In the genomic region with DNA sequence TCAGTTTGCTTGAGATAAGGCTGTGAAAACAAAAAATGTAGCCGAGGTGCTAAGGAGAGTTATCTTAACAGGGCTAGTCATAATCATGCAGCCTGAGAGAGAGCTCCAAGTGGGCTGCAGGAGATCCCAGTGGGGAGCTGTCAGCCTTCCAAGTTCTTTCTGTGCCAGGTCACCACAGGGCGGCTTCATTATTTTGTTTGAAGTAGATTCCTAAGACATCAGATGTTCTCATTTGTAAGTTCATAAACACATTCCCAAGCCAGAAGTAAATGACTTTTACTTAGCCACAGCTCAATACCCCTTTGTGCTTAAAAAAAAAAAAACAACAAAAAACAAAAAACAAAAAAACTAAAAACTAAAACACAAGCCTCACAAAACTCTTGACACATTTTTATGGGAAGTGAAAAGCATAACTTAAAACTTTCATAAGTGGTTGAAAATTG, we compare ENCODE assay signal across 8 cellular contexts. TPM values are rescaled to one million over a fixed set of nuclear protein-coding genes. Genes with fewer than 3 reads are reported as not detected.
DNase-seq lines count a peak whose midpoint lies in the region; ATAC-seq and TF ChIP-seq lines count a peak whose summit lies in the region.

No MANE protein-coding gene starts in this region.

- peaks cover 10% of the 10 kb centered on the region for H3K4me1 ChIP-seq in mesendoderm (ENCODE audit: control insufficient read depth, low read depth, low read length)
- peaks cover 70% of the 10 kb centered on the region for H3K4me1 ChIP-seq in effector memory CD4-positive, alpha-beta T cell (ENCODE audit: control insufficient read depth, insufficient read depth, low read length, poor library complexity, severe bottlenecking)

- no peak overlapping the region for H3K23ac ChIP-seq in mesendoderm (ENCODE audit: low read length)

- no peak overlapping the region for H2AK5ac ChIP-seq in mesendoderm (ENCODE audit: low read length)

- no peak overlapping the region for H3K18ac ChIP-seq in mesendoderm (ENCODE audit: low read length)

- no peak overlapping the region for H3K4ac ChIP-seq in mesendoderm (ENCODE audit: low read depth, low read length)

- H3K4me1 Mint-ChIP-seq in chondrocyte (ENCODE audit: low read depth) = peaks cover 14% of the 10 kb centered on the region

- H4K5ac ChIP-seq in mesendoderm (ENCODE audit: low read length) = no peak overlapping the region

- H3K27ac ChIP-seq in mesendoderm (ENCODE audit: low read depth, low read length) = no peak overlapping the region
- H3K27ac ChIP-seq in effector memory CD4-positive, alpha-beta T cell (ENCODE audit: insufficient read depth, low read length, poor library complexity, severe bottlenecking) = no peak overlapping the region
- no peak overlapping the region for H3K27ac ChIP-seq in RWPE1

- H3K56ac ChIP-seq in mesendoderm (ENCODE audit: low read length) = no peak overlapping the region

- H3K36me3 Mint-ChIP-seq in chondrocyte (ENCODE audit: low read depth) = no peaks in the 10 kb centered on the region

- no peak overlapping the region for H3K4me2 ChIP-seq in mesendoderm (ENCODE audit: low read length)

- DNase-seq in AG10803 (ENCODE audit: low read depth) (peak; percentile 40), HUDEP-2 (lab: John Stamatoyannopoulos, UW; ENCODE audit: unreplicated experiment in 76 of 76) (peak in 54 of 76 experiments; percentile 6 to 69 (median 36)), chondrocyte (ENCODE audit: low spot score) (no peak), mesendoderm (peak; percentile 83), RWPE1 (ENCODE audit: low spot score) (no peak)
- no peak for DNase-seq in activated CD8-positive, alpha-beta memory T cell treated with anti-CD3 and anti-CD28 coated beads, Interleukin-2, amount 50 U/mL, for 4 hours
- DNase-seq in effector memory CD4-positive, alpha-beta T cell = no peak

- no peak overlapping the region for H3K4me3 Mint-ChIP-seq in chondrocyte (ENCODE audit: unreplicated experiment)

- no peak overlapping the region for H3K4me3 ChIP-seq in AG10803 (ENCODE audit: low read length)
- no peak overlapping the region for H3K4me3 ChIP-seq in mesendoderm (ENCODE audit: low read length)
- no peak overlapping the region for H3K4me3 ChIP-seq in effector memory CD4-positive, alpha-beta T cell (ENCODE audit: insufficient read depth, low read depth, low read length, poor library complexity, severe bottlenecking)

- POLR2A ChIA-PET in RWPE1 (lab: Yijun Ruan, JAX; ENCODE audit: low non-redundant PET) = no interaction called here

- H2BK5ac ChIP-seq in mesendoderm (ENCODE audit: low read length) = no peak overlapping the region

- no peak for ATAC-seq in GM18909 (IDR thresholded peaks at IDR 0.05; ENCODE audit: poor library complexity, unreplicated experiment)

- H4K8ac ChIP-seq in mesendoderm (ENCODE audit: low read depth, low read length) = no peak overlapping the region

- H3K27me3 Mint-ChIP-seq in chondrocyte (ENCODE audit: low read depth) = no peaks in the 10 kb centered on the region

- no peaks in the 10 kb centered on the region for H3K9me3 Mint-ChIP-seq in chondrocyte (ENCODE audit: low read depth)

- no peaks in the 10 kb centered on the region for H3K36me3 ChIP-seq in mesendoderm (ENCODE audit: control insufficient read depth, insufficient read depth, low read length)
- peaks cover 51% of the 10 kb centered on the region for H3K36me3 ChIP-seq in effector memory CD4-positive, alpha-beta T cell (ENCODE audit: control insufficient read depth, insufficient read depth, low read length)

- H3K9ac ChIP-seq in mesendoderm (ENCODE audit: low read length) = no peak overlapping the region

- H3K27ac Mint-ChIP-seq in chondrocyte (ENCODE audit: unreplicated experiment) = peak overlapping the region; percentile 53

- peaks cover 36% of the 10 kb centered on the region for H3K79me2 ChIP-seq in mesendoderm (ENCODE audit: control insufficient read depth, insufficient read depth, low read length)

- no peaks in the 10 kb centered on the region for H3K27me3 ChIP-seq in mesendoderm (ENCODE audit: insufficient read depth, low read length, poor library complexity)
- H3K27me3 ChIP-seq in effector memory CD4-positive, alpha-beta T cell (replicated peaks; ENCODE audit: control insufficient read depth, insufficient read depth, low read length, poor library complexity, severe bottlenecking) = no peaks in the 10 kb centered on the region

- TF ChIP-seq CTCF in AG10803 (conservative IDR thresholded peaks at IDR 0.05; ENCODE audit: low read length) (no peak), chondrocyte (IDR thresholded peaks at IDR 0.05) (no peak), RWPE1 (conservative IDR thresholded peaks at IDR 0.05; ENCODE audit: low read depth) (no peak)

- H2BK15ac ChIP-seq in mesendoderm (replicated peaks; ENCODE audit: low read depth) = no peak overlapping the region

- CTCF ChIA-PET in RWPE1 (lab: Yijun Ruan, JAX) = interaction anchor here (0.6 kb wide), 1 partner anchor 34 kb away, joined by 3 read pairs; no protein-coding TSS in a partner anchor

- H2BK120ac ChIP-seq in mesendoderm (ENCODE audit: low read depth, low read length) = no peak overlapping the region

- H3K9me3 ChIP-seq in effector memory CD4-positive, alpha-beta T cell (ENCODE audit: control insufficient read depth, low read length) = no peaks in the 10 kb centered on the region

- peaks cover 23% of the 10 kb centered on the region for H3K79me1 ChIP-seq in mesendoderm (ENCODE audit: low read length)

- no CpG with 5 or more reads among the region's 2 CpGs for WGBS in mesendoderm (ENCODE audit: extremely low coverage, insufficient coverage, low lambda C conversion rate)

RNA-seq across cellular contexts. Expression of a gene that starts 8.5 kb away (rescaled TPM):
- 1.4 to 2.3 TPM (median 1.5 TPM) in 3 replicates for total RNA-seq in chondrocyte
- polyA plus RNA-seq in mesendoderm (2013, experiment 1 of 2) = 9.7 TPM
- polyA plus RNA-seq in mesendoderm (2013, experiment 2 of 2) = 8.9 TPM

Comparison
In these comparisons a context has a peak if more than half of its experiments do, and no peak if none do; other contexts are left out.
1. DNase-seq: peak in AG10803 (single experiment), HUDEP-2 (54 of 76) and mesendoderm (single experiment); none in chondrocyte (single experiment), activated CD8-positive, alpha-beta memory T cell treated with anti-CD3 and anti-CD28 coated beads, Interleukin-2, amount 50 U/mL, for 4 hours (single experiment), effector memory CD4-positive, alpha-beta T cell (0 of 3) and RWPE1 (single experiment).